ENCODE assay signal across 35 cellular contexts in genomic region chr7:102407910-102408309, GRCh38. TPM values are rescaled to one million over a fixed set of nuclear protein-coding genes. Genes with fewer than 3 reads are reported as not detected.
A peak's percentile ranks its signal among the peaks of the same experiment; 100 is the strongest.
DNase-seq lines count a peak whose midpoint lies in the region; ATAC-seq, FAIRE-seq and TF ChIP-seq lines count a peak whose summit lies in the region.
"Had no signal": no experiment of that assay in that cellular context is flagged by ENCODE, and none has a peak within 500 bp of the region (broad histone marks: within the 10 kb centered on the region; RNA-seq: fewer than 3 reads in every experiment).

No MANE protein-coding gene starts in this region.

- no peak for ATAC-seq in activated T-cell treated with anti-CD3 and anti-CD28 coated beads, Interleukin-2, amount 50 U/mL, for 72 hours (replicated peaks in 1 of 2)
- ATAC-seq in HG03442 (IDR thresholded peaks at IDR 0.05; ENCODE audit: unreplicated experiment), result peak; percentile 12
- peak; percentile 1; the same call in 2 of the 3 replicates for ATAC-seq in GM12878
- ATAC-seq in stimulated activated memory B cell treated with anti-CD40 and anti-IgM and Interleukin-4, amounts not matched to agents 10 μg/mL and 1 μg/mL and 100 μg/mL, for 72 hours, result peak; percentile 35
- ATAC-seq: heart left ventricle, lower lobe of right lung, Panc1 had no signal

- no peak overlapping the region for H2AFZ ChIP-seq in GM12878 (ENCODE audit: control insufficient read depth, low read depth, low read length)

- no peak overlapping the region for H3K9ac ChIP-seq in GM12878 (ENCODE audit: control insufficient read depth, insufficient read depth, low read length)

- H3K4me3 Mint-ChIP-seq in activated T-cell treated with anti-CD3 and anti-CD28 coated beads, Interleukin-2, amount 50 U/mL, for 72 hours, result no peak overlapping the region
- peak overlapping the region; percentile 21 for H3K4me3 Mint-ChIP-seq in stimulated activated memory B cell treated with anti-CD40 and anti-IgM and Interleukin-4, amounts not matched to agents 10 μg/mL and 1 μg/mL and 100 μg/mL, for 72 hours
- H3K4me3 Mint-ChIP-seq in activated CD4-positive, alpha-beta T cell treated with anti-CD3 and anti-CD28 coated beads, Interleukin-2, amount 10 ng/mL, durations not matched to agents 24 days and 14 days, result no peak overlapping the region
- H3K4me3 Mint-ChIP-seq: nephron progenitor cell had no signal

- H3K27ac ChIP-seq in GM12878 (ENCODE audit: control insufficient read depth, insufficient read depth), result peak overlapping the region; percentile 52
- H3K27ac ChIP-seq: heart left ventricle, lower lobe of right lung, ovary had no signal

- SMC1A ChIA-PET in GM12878 (lab: Charles Lee; ENCODE audit: uncharacterized antibody, unreplicated experiment), result interaction anchor here (0.9 to 10.2 kb wide), 8 partner anchors 8 to 58 kb away, joined by 3 to 89 read pairs (median 6); partner anchors contain the start of genes ALKBH4, LRWD1 and PRKRIP1

- no peaks in the 10 kb centered on the region for H3K27me3 ChIP-seq in GM12878 (replicated peaks in 1 of 2; ENCODE audit: control insufficient read depth in 2 of 2, insufficient read depth in 2 of 2, low read length in 1 of 2)
- H3K27me3 ChIP-seq: heart left ventricle, ovary had no signal

- no peaks in the 10 kb centered on the region for H3K27me3 Mint-ChIP-seq in activated T-cell treated with anti-CD3 and anti-CD28 coated beads, Interleukin-2, amount 50 U/mL, for 72 hours (ENCODE audit: low read depth)
- no peaks in the 10 kb centered on the region for H3K27me3 Mint-ChIP-seq in stimulated activated memory B cell treated with anti-CD40 and anti-IgM and Interleukin-4, amounts not matched to agents 10 μg/mL and 1 μg/mL and 100 μg/mL, for 72 hours
- no peaks in the 10 kb centered on the region for H3K27me3 Mint-ChIP-seq in activated CD4-positive, alpha-beta T cell treated with anti-CD3 and anti-CD28 coated beads, Interleukin-2, amount 10 ng/mL, durations not matched to agents 24 days and 14 days

- peaks cover 25% of the 10 kb centered on the region for H3K4me1 ChIP-seq in GM12878 (ENCODE audit: control insufficient read depth, insufficient read depth, low read length)
- H3K4me1 ChIP-seq: lower lobe of right lung had no signal

- peak overlapping the region; percentile 35 for H3K27ac Mint-ChIP-seq in activated T-cell treated with anti-CD3 and anti-CD28 coated beads, Interleukin-2, amount 50 U/mL, for 72 hours
- peak overlapping the region; percentile 89 for H3K27ac Mint-ChIP-seq in stimulated activated memory B cell treated with anti-CD40 and anti-IgM and Interleukin-4, amounts not matched to agents 10 μg/mL and 1 μg/mL and 100 μg/mL, for 72 hours
- no peak overlapping the region for H3K27ac Mint-ChIP-seq in activated CD4-positive, alpha-beta T cell treated with anti-CD3 and anti-CD28 coated beads, Interleukin-2, amount 10 ng/mL, durations not matched to agents 24 days and 14 days
- H3K27ac Mint-ChIP-seq: nephron progenitor cell had no signal

- in situ Hi-C loops in GM12878 (cut with MboI), result loop anchor here (10.0 kb wide), 1 partner anchor 47 kb away; no protein-coding TSS in a partner anchor

- H4K20me1 ChIP-seq in GM12878 (ENCODE audit: control insufficient read depth, insufficient read depth), result no peaks in the 10 kb centered on the region

- TF ChIP-seq POLR2A in GM12878 (IDR thresholded peaks at IDR 0.05; ENCODE audit: low read depth, low read length), result no peak

- H3K9me3 ChIP-seq in GM12878 (replicated peaks; ENCODE audit: control insufficient read depth, insufficient read depth, low read length), result peaks cover 6% of the 10 kb centered on the region; the same call in 2 of the 3 replicates
- H3K9me3 ChIP-seq: lower lobe of right lung, ovary had no signal

- TF ChIP-seq CTCF in GM12878 (IDR thresholded peaks at IDR 0.05 in 2 of 3, conservative IDR thresholded peaks at IDR 0.05 in 1 of 3; ENCODE audit: control insufficient read depth in 2 of 3, extremely low read depth in 1 of 3, insufficient read depth in 1 of 3, low read depth in 3 of 3, low read length in 3 of 3), result no peak

- intact Hi-C loops in GM12878 (cut with micrococcal nuclease; ENCODE audit: unreplicated experiment), result loop anchor here (1.0 to 2.0 kb wide), 2 partner anchors 17 to 37 kb away; no protein-coding TSS in a partner anchor
- intact Hi-C loops in activated CD4-positive, alpha-beta T cell treated with anti-CD3 and anti-CD28 coated beads, Interleukin-2, amount 10 ng/mL, durations not matched to agents 24 days and 14 days (cut with micrococcal nuclease), result no loop called here

- no peak for TF ChIP-seq EP300 in GM12878 (IDR thresholded peaks at IDR 0.05; ENCODE audit: borderline replicate concordance in 1 of 2, control insufficient read depth in 1 of 2, low read depth in 2 of 2, low read length in 2 of 2)

- peaks cover 11% of the 10 kb centered on the region for H3K79me2 ChIP-seq in GM12878 (ENCODE audit: control insufficient read depth, insufficient read depth, low read length)

- peaks cover 14% of the 10 kb centered on the region for H3K4me1 Mint-ChIP-seq in activated T-cell treated with anti-CD3 and anti-CD28 coated beads, Interleukin-2, amount 50 U/mL, for 72 hours (ENCODE audit: low read depth)
- H3K4me1 Mint-ChIP-seq in stimulated activated memory B cell treated with anti-CD40 and anti-IgM and Interleukin-4, amounts not matched to agents 10 μg/mL and 1 μg/mL and 100 μg/mL, for 72 hours, result peaks cover 55% of the 10 kb centered on the region
- H3K4me1 Mint-ChIP-seq in activated CD4-positive, alpha-beta T cell treated with anti-CD3 and anti-CD28 coated beads, Interleukin-2, amount 10 ng/mL, durations not matched to agents 24 days and 14 days, result peaks cover 14% of the 10 kb centered on the region

- DNase-seq in activated T-cell treated with anti-CD3 and anti-CD28 coated beads, Interleukin-2, amount 50 U/mL, for 72 hours, result no peak
- no peak for DNase-seq in activated T-cell treated with anti-CD3 and anti-CD28 coated beads, Interleukin-2, amount 50 U/mL, for 1 hour
- DNase-seq in GM12878 (ENCODE audit: low read depth, low spot score) (no peak), NCI-H1694 treated with DMSO at 0.1 percent for 48 hours (lab: John Stamatoyannopoulos, UW) (no peak), COLO668 (lab: John Stamatoyannopoulos, UW; ENCODE audit: unreplicated experiment) (no peak)
- no peak for DNase-seq in activated CD4-positive, alpha-beta T cell treated with anti-CD3 and anti-CD28 coated beads, Interleukin-2, amount 10 ng/mL, durations not matched to agents 24 days and 14 days
- DNase-seq: activated CD4-positive, alpha-beta T cell treated with anti-CD3 and anti-CD28 coated beads, Interleukin-2, amount 50 U/mL, for 1 hour; AML-193; DMS53; effector memory CD4-positive, alpha-beta T cell; GOT3; heart left ventricle; lower lobe of right lung; NCI-H1105; NCI-H1930; NCI-H524 treated with DMSO at 0.1 percent for 48 hours; nephron progenitor cell; ovary; SHP77; stimulated activated CD8-positive, alpha-beta memory T cell treated with anti-CD3 and anti-CD28 coated beads, Interleukin-4, amount 100 ng/mL, for 48 hours; trophoblast cell had no signal

- peaks cover 11 to 34% of the 10 kb centered on the region in 2 experiments for H3K36me3 ChIP-seq in GM12878 (ENCODE audit: control insufficient read depth in 2 of 2, insufficient read depth in 2 of 2, low read length in 1 of 2)
- H3K36me3 ChIP-seq: ovary had no signal

- TF ChIP-seq RAD21 in GM12878 (IDR thresholded peaks at IDR 0.05; ENCODE audit: insufficient read depth, low read depth, low read length), result no peak

- H3K9me3 Mint-ChIP-seq in activated T-cell treated with anti-CD3 and anti-CD28 coated beads, Interleukin-2, amount 50 U/mL, for 72 hours, result peaks cover 0 to 3% of the 10 kb centered on the region in 2 donors
- peaks cover 6% of the 10 kb centered on the region for H3K9me3 Mint-ChIP-seq in stimulated activated memory B cell treated with anti-CD40 and anti-IgM and Interleukin-4, amounts not matched to agents 10 μg/mL and 1 μg/mL and 100 μg/mL, for 72 hours
- no peaks in the 10 kb centered on the region for H3K9me3 Mint-ChIP-seq in activated CD4-positive, alpha-beta T cell treated with anti-CD3 and anti-CD28 coated beads, Interleukin-2, amount 10 ng/mL, durations not matched to agents 24 days and 14 days

- POLR2A ChIA-PET in GM12878 (lab: Charles Lee), result interaction anchor here (0.6 to 5.0 kb wide), 7 partner anchors 8 to 58 kb away, joined by 3 to 24 read pairs (median 5); partner anchors contain the start of gene ORAI2

- H3K4me3 ChIP-seq in GM12878, result no peak overlapping the region
- H3K4me3 ChIP-seq: heart left ventricle, lower lobe of right lung, ovary had no signal

- BruUV-seq in GM12878 (replicated peaks; lab: Mats Ljungman, UMichigan), result no TSS peak

- 46% methylated on average over 6 of the region's 6 CpGs for WGBS in GM12878 (ENCODE audit: insufficient coverage, insufficient replicate concordance, low lambda C conversion rate, missing lambda C conversion rate)

- FAIRE-seq in GM12878 (lab: Jason Lieb, UNC), result no peak
- FAIRE-seq: bronchial epithelial cell, colon, G401.6, GM19239 had no signal

- RAD21 ChIA-PET in GM12878 (lab: Charles Lee; ENCODE audit: unreplicated experiment), result interaction anchor here (0.6 to 4.8 kb wide), 9 partner anchors 8 to 58 kb away, joined by 3 to 26 read pairs (median 5); partner anchors contain the start of genes ORAI2 and PRKRIP1

- H3K4me2 ChIP-seq in GM12878 (ENCODE audit: control insufficient read depth, insufficient read depth), result no peak overlapping the region

- CTCF ChIA-PET in GM12878 (lab: Yijun Ruan, JAX), result interaction anchor here (1.0 to 11.2 kb wide), 12 partner anchors 9 to 129 kb away, joined by 3 to 101 read pairs (median 5); partner anchors contain the start of genes ALKBH4, LRWD1 and ORAI2

- H3K36me3 Mint-ChIP-seq in activated T-cell treated with anti-CD3 and anti-CD28 coated beads, Interleukin-2, amount 50 U/mL, for 72 hours (ENCODE audit: insufficient read depth in 2 of 2), result peaks cover 14 to 37% of the 10 kb centered on the region in 2 donors
- peaks cover 65% of the 10 kb centered on the region for H3K36me3 Mint-ChIP-seq in stimulated activated memory B cell treated with anti-CD40 and anti-IgM and Interleukin-4, amounts not matched to agents 10 μg/mL and 1 μg/mL and 100 μg/mL, for 72 hours
- H3K36me3 Mint-ChIP-seq in activated CD4-positive, alpha-beta T cell treated with anti-CD3 and anti-CD28 coated beads, Interleukin-2, amount 10 ng/mL, durations not matched to agents 24 days and 14 days (ENCODE audit: low read depth), result peaks cover 70% of the 10 kb centered on the region

RNA-seq across cellular contexts. Expression of gene PRKRIP1, which starts 11.7 kb away (rescaled TPM):
- 10 to 100 TPM; 30.6 to 35.7 TPM for total RNA-seq in activated T-cell treated with anti-CD3 and anti-CD28 coated beads, Interleukin-2, amount 50 U/mL, for 72 hours
- total RNA-seq in GM12878 (2013; cell fraction: nucleolus; rRNA removed), result 90.6 and 113 TPM in 2 replicates
- total RNA-seq in GM12878 (2014; rRNA removed) (26.4 and 27.8 TPM in 2 replicates), GM12878 (2014; rRNA removed; fragmentation: Illumina TruSeq; extraction: Trizol) (21.0 and 21.2 TPM in 2 replicates), GM12878 (2021) (25.1 and 32.4 TPM in 2 replicates)
- 31.0 TPM for polyA plus RNA-seq in GM12878 (2011; ENCODE audit: low read depth)
- polyA plus RNA-seq in GM12878 (2011; rRNA removed) (21.3 and 23.3 TPM in 2 replicates), GM12878 (2014; fragmentation: Illumina TruSeq; extraction: Trizol) (12.7 and 17.7 TPM in 2 replicates), GM12878 (2014; fragmentation: Nextera tagmentation; extraction: Ambion mirVana) (10 to 100 TPM; 17.0 to 18.3 TPM), GM12878 (2014; rRNA removed) (38.3 and 43.9 TPM in 2 replicates), GM12878 (2016; fragmentation: Nextera tagmentation; extraction: Ambion mirVana) (10 to 100 TPM; 31.6 to 38.4 TPM)
- polyA plus RNA-seq in GM12878 (2011; cell fraction: cytosol; rRNA removed), result 24.1 and 34.0 TPM in 2 replicates
- polyA plus RNA-seq in GM12878 (2011; cell fraction: nucleus; rRNA removed), result 80.6 and 93.3 TPM in 2 replicates
- 30.8 and 40.1 TPM in 2 replicates for polyA plus RNA-seq in GM12878 (2012)
- 6.1 and 11.8 TPM in 2 replicates for polyA minus RNA-seq in GM12878 (2011; rRNA and poly(A)+ RNA removed)
- polyA minus RNA-seq in GM12878 (2011; cell fraction: cytosol; rRNA and poly(A)+ RNA removed), result 5.9 and 7.0 TPM in 2 replicates
- 16.8 and 30.2 TPM in 2 replicates for polyA minus RNA-seq in GM12878 (2011; cell fraction: nucleus; rRNA and poly(A)+ RNA removed)
- 26.4 and 31.7 TPM in 2 replicates for total RNA-seq in activated CD4-positive, alpha-beta T cell treated with anti-CD3 and anti-CD28 coated beads, Interleukin-2, amount 10 ng/mL, durations not matched to agents 24 days and 14 days

RNA-seq across cellular contexts. Expression of gene ORAI2, which starts 25.5 kb away (rescaled TPM):
- 10 to 100 TPM; 37.8 to 42.2 TPM for total RNA-seq in activated T-cell treated with anti-CD3 and anti-CD28 coated beads, Interleukin-2, amount 50 U/mL, for 72 hours
- 58.5 and 75.7 TPM in 2 replicates for total RNA-seq in GM12878 (2013; cell fraction: nucleolus; rRNA removed)
- total RNA-seq in GM12878 (2014; rRNA removed) (47.4 and 57.8 TPM in 2 replicates), GM12878 (2014; rRNA removed; fragmentation: Illumina TruSeq; extraction: Trizol) (18.8 and 19.7 TPM in 2 replicates), GM12878 (2021) (76.0 and 76.2 TPM in 2 replicates)
- polyA plus RNA-seq in GM12878 (2011; ENCODE audit: low read depth), result 13.3 TPM
- polyA plus RNA-seq in GM12878 (2011; rRNA removed) (19.8 and 35.9 TPM in 2 replicates), GM12878 (2014; fragmentation: Illumina TruSeq; extraction: Trizol) (6.7 and 18.0 TPM in 2 replicates), GM12878 (2014; fragmentation: Nextera tagmentation; extraction: Ambion mirVana) (1 to 10 TPM; 5.8 to 8.0 TPM), GM12878 (2014; rRNA removed) (72.6 and 75.6 TPM in 2 replicates), GM12878 (2016; fragmentation: Nextera tagmentation; extraction: Ambion mirVana) (100 to 1,000 TPM in 1 of 2 experiments, 10 to 100 TPM in 1; 85.0 to 111 TPM)
- polyA plus RNA-seq in GM12878 (2011; cell fraction: cytosol; rRNA removed), result 93.9 and 138 TPM in 2 replicates
- polyA plus RNA-seq in GM12878 (2011; cell fraction: nucleus; rRNA removed), result 24.8 and 48.1 TPM in 2 replicates
- 39.8 and 46.0 TPM in 2 replicates for polyA plus RNA-seq in GM12878 (2012)
- polyA minus RNA-seq in GM12878 (2011; rRNA and poly(A)+ RNA removed), result 68.1 and 120 TPM in 2 replicates
- 36.6 and 53.6 TPM in 2 replicates for polyA minus RNA-seq in GM12878 (2011; cell fraction: cytosol; rRNA and poly(A)+ RNA removed)
- 9.7 and 27.0 TPM in 2 replicates for polyA minus RNA-seq in GM12878 (2011; cell fraction: nucleus; rRNA and poly(A)+ RNA removed)
- total RNA-seq in activated CD4-positive, alpha-beta T cell treated with anti-CD3 and anti-CD28 coated beads, Interleukin-2, amount 10 ng/mL, durations not matched to agents 24 days and 14 days, result 45.8 and 49.8 TPM in 2 replicates

RNA-seq across cellular contexts. Expression of gene SPDYE6, which starts 51.7 kb away (rescaled TPM):
- not detected for total RNA-seq in activated T-cell treated with anti-CD3 and anti-CD28 coated beads, Interleukin-2, amount 50 U/mL, for 72 hours
- total RNA-seq in GM12878 (2013; cell fraction: nucleolus; rRNA removed), result not detected in 2 replicates
- total RNA-seq in GM12878 (2014; rRNA removed), result not detected in 2 replicates
- total RNA-seq in GM12878 (2014; rRNA removed; fragmentation: Illumina TruSeq; extraction: Trizol), result not detected in 2 replicates
- total RNA-seq in GM12878 (2021), result not detected in 2 replicates
- 1.0 TPM for polyA plus RNA-seq in GM12878 (2011; ENCODE audit: low read depth)
- not detected in 2 replicates for polyA plus RNA-seq in GM12878 (2011; rRNA removed)
- polyA plus RNA-seq in GM12878 (2011; cell fraction: cytosol; rRNA removed), result not detected in 2 replicates
- polyA plus RNA-seq in GM12878 (2011; cell fraction: nucleus; rRNA removed), result not detected in 2 replicates
- 2.1 and 2.8 TPM in 2 replicates for polyA plus RNA-seq in GM12878 (2012)
- not detected in 2 replicates for polyA plus RNA-seq in GM12878 (2014; fragmentation: Illumina TruSeq; extraction: Trizol)
- under 1 TPM; 0.05 to 0.40 TPM for polyA plus RNA-seq in GM12878 (2014; fragmentation: Nextera tagmentation; extraction: Ambion mirVana)
- not detected in 2 replicates for polyA plus RNA-seq in GM12878 (2014; rRNA removed)
- polyA plus RNA-seq in GM12878 (2016; fragmentation: Nextera tagmentation; extraction: Ambion mirVana), result 1 to 10 TPM; 1.6 to 2.3 TPM
- 0.21 TPM in 1 of 2 replicates, not detected in the other for polyA minus RNA-seq in GM12878 (2011; rRNA and poly(A)+ RNA removed)
- not detected in 2 replicates for polyA minus RNA-seq in GM12878 (2011; cell fraction: cytosol; rRNA and poly(A)+ RNA removed)
- polyA minus RNA-seq in GM12878 (2011; cell fraction: nucleus; rRNA and poly(A)+ RNA removed), result 0.19 TPM in 1 of 2 replicates, not detected in the other
- total RNA-seq in activated CD4-positive, alpha-beta T cell treated with anti-CD3 and anti-CD28 coated beads, Interleukin-2, amount 10 ng/mL, durations not matched to agents 24 days and 14 days, result not detected in 2 replicates
- total RNA-seq: A172, bronchial epithelial cell, fibroblast of villous mesenchyme, heart left ventricle, HT-29, kidney epithelial cell, lower lobe of right lung, mononuclear cell, ovary, renal cortical epithelial cell, skeletal muscle tissue had no signal
- polyA plus RNA-seq: ovary had no signal

RNA-seq across cellular contexts. Expression of gene ALKBH4, which starts 56.8 kb away (rescaled TPM):
- total RNA-seq in activated T-cell treated with anti-CD3 and anti-CD28 coated beads, Interleukin-2, amount 50 U/mL, for 72 hours, result 10 to 100 TPM in 1 of 2 donors, 1 to 10 TPM in 1; 9.1 to 11.8 TPM
- total RNA-seq in GM12878 (2013; cell fraction: nucleolus; rRNA removed), result 7.4 and 13.0 TPM in 2 replicates
- total RNA-seq in GM12878 (2014; rRNA removed), result 14.6 and 16.9 TPM in 2 replicates
- total RNA-seq in GM12878 (2014; rRNA removed; fragmentation: Illumina TruSeq; extraction: Trizol), result 5.6 and 6.1 TPM in 2 replicates
- 11.9 and 14.8 TPM in 2 replicates for total RNA-seq in GM12878 (2021)
- 2.5 TPM for polyA plus RNA-seq in GM12878 (2011; ENCODE audit: low read depth)
- 2.2 and 4.7 TPM in 2 replicates for polyA plus RNA-seq in GM12878 (2011; rRNA removed)
- polyA plus RNA-seq in GM12878 (2011; cell fraction: cytosol; rRNA removed), result 7.6 and 12.6 TPM in 2 replicates
- 3.2 and 5.7 TPM in 2 replicates for polyA plus RNA-seq in GM12878 (2011; cell fraction: nucleus; rRNA removed)
- polyA plus RNA-seq in GM12878 (2012), result 7.5 and 7.6 TPM in 2 replicates
- 3.1 and 4.4 TPM in 2 replicates for polyA plus RNA-seq in GM12878 (2014; fragmentation: Illumina TruSeq; extraction: Trizol)
- 1 to 10 TPM; 4.1 to 9.1 TPM for polyA plus RNA-seq in GM12878 (2014; fragmentation: Nextera tagmentation; extraction: Ambion mirVana)
- polyA plus RNA-seq in GM12878 (2014; rRNA removed), result 14.8 and 16.4 TPM in 2 replicates
- polyA plus RNA-seq in GM12878 (2016; fragmentation: Nextera tagmentation; extraction: Ambion mirVana), result 10 to 100 TPM; 13.6 to 15.7 TPM
- 1.8 and 2.9 TPM in 2 replicates for polyA minus RNA-seq in GM12878 (2011; rRNA and poly(A)+ RNA removed)
- 1.2 and 3.3 TPM in 2 replicates for polyA minus RNA-seq in GM12878 (2011; cell fraction: cytosol; rRNA and poly(A)+ RNA removed)
- polyA minus RNA-seq in GM12878 (2011; cell fraction: nucleus; rRNA and poly(A)+ RNA removed), result 2.4 and 4.1 TPM in 2 replicates
- 9.9 and 10.9 TPM in 2 replicates for total RNA-seq in activated CD4-positive, alpha-beta T cell treated with anti-CD3 and anti-CD28 coated beads, Interleukin-2, amount 10 ng/mL, durations not matched to agents 24 days and 14 days

RNA-seq across cellular contexts. Expression of gene LRWD1, which starts 56.9 kb away (rescaled TPM):
- total RNA-seq in activated T-cell treated with anti-CD3 and anti-CD28 coated beads, Interleukin-2, amount 50 U/mL, for 72 hours, result 10 to 100 TPM; 13.1 to 13.6 TPM
- total RNA-seq in GM12878 (2013; cell fraction: nucleolus; rRNA removed), result 14.5 and 20.6 TPM in 2 replicates
- total RNA-seq in GM12878 (2014; rRNA removed) (22.1 and 26.3 TPM in 2 replicates), GM12878 (2014; rRNA removed; fragmentation: Illumina TruSeq; extraction: Trizol) (21.5 and 26.0 TPM in 2 replicates), GM12878 (2021) (52.3 and 53.3 TPM in 2 replicates)
- polyA plus RNA-seq in GM12878 (2011; ENCODE audit: low read depth), result 7.6 TPM
- polyA plus RNA-seq in GM12878 (2011; rRNA removed) (10.3 and 22.4 TPM in 2 replicates), GM12878 (2014; fragmentation: Illumina TruSeq; extraction: Trizol) (6.1 and 18.2 TPM in 2 replicates), GM12878 (2014; fragmentation: Nextera tagmentation; extraction: Ambion mirVana) (1 to 10 TPM in 1 of 2 experiments, under 1 TPM in 1; 0.40 to 2.0 TPM), GM12878 (2014; rRNA removed) (64.4 and 72.4 TPM in 2 replicates), GM12878 (2016; fragmentation: Nextera tagmentation; extraction: Ambion mirVana) (10 to 100 TPM; 54.8 to 57.1 TPM)
- polyA plus RNA-seq in GM12878 (2011; cell fraction: cytosol; rRNA removed), result 31.1 and 46.1 TPM in 2 replicates
- 48.4 and 79.5 TPM in 2 replicates for polyA plus RNA-seq in GM12878 (2011; cell fraction: nucleus; rRNA removed)
- polyA plus RNA-seq in GM12878 (2012), result 14.6 and 16.7 TPM in 2 replicates
- polyA minus RNA-seq in GM12878 (2011; rRNA and poly(A)+ RNA removed), result 18.4 and 27.2 TPM in 2 replicates
- polyA minus RNA-seq in GM12878 (2011; cell fraction: cytosol; rRNA and poly(A)+ RNA removed), result 13.2 and 19.0 TPM in 2 replicates
- polyA minus RNA-seq in GM12878 (2011; cell fraction: nucleus; rRNA and poly(A)+ RNA removed), result 14.1 and 29.3 TPM in 2 replicates
- total RNA-seq in activated CD4-positive, alpha-beta T cell treated with anti-CD3 and anti-CD28 coated beads, Interleukin-2, amount 10 ng/mL, durations not matched to agents 24 days and 14 days, result 30.5 and 32.4 TPM in 2 replicates

Comparison
In these comparisons a context has a peak if more than half of its experiments do, and no peak if none do; other contexts are left out.
1. ATAC-seq: peak in HG03442 (single experiment), GM12878 (single experiment) and stimulated activated memory B cell treated with anti-CD40 and anti-IgM and Interleukin-4, amounts not matched to agents 10 μg/mL and 1 μg/mL and 100 μg/mL, for 72 hours (single experiment); none in activated T-cell treated with anti-CD3 and anti-CD28 coated beads, Interleukin-2, amount 50 U/mL, for 72 hours (0 of 2).